9 cellular contexts compared by ENCODE assay signal in genomic region chr7:116630357-116630756, GRCh38. TPM values are rescaled to one million over a fixed set of nuclear protein-coding genes. Genes with fewer than 3 reads are reported as not detected.
DNase-seq lines count a peak whose midpoint lies in the region; ATAC-seq, FAIRE-seq and TF ChIP-seq lines count a peak whose summit lies in the region.
"Had no signal": no experiment of that assay in that cellular context is flagged by ENCODE, and none has a peak within 500 bp of the region (broad histone marks: within the 10 kb centered on the region; RNA-seq: fewer than 3 reads in every experiment).

No MANE protein-coding gene starts in this region.

- DNase-seq in Karpas-422 (no peak), pancreas (no peak), C1 segment of cervical spinal cord (lab: John Stamatoyannopoulos, UW) (no peak), aorta (no peak), NCI-H82 (lab: John Stamatoyannopoulos, UW) (no peak), AG08395 (ENCODE audit: low spot score) (no peak)
- DNase-seq: NCI-H524 treated with DMSO at 0.1 percent for 48 hours had no signal

- H3K27ac ChIP-seq in Karpas-422 (ENCODE audit: low read length), result no peak overlapping the region
- H3K27ac ChIP-seq in pancreas, result peak overlapping the region in 3 of 4 donors; percentile 59 to 87 (median 78)
- H3K27ac ChIP-seq in aorta (ENCODE audit: low read depth in 1 of 2, low read length in 2 of 2), result no peak overlapping the region

- H2AFZ ChIP-seq in Karpas-422 (ENCODE audit: low read length), result no peak overlapping the region

- H3K4me1 ChIP-seq in Karpas-422 (ENCODE audit: low read length) (peaks cover 17% of the 10 kb centered on the region), pancreas (peaks cover 21 to 27% (median 23%) of the 10 kb centered on the region in 3 donors), aorta (ENCODE audit: control insufficient read depth in 1 of 2, insufficient read depth in 2 of 2, low read length in 2 of 2) (peaks cover 0 to 1% of the 10 kb centered on the region in 2 donors)

- H3K9ac ChIP-seq in Karpas-422 (ENCODE audit: low read length), result no peak overlapping the region

- TF ChIP-seq CTCF in pancreas (IDR thresholded peaks at IDR 0.05), result no peak

- H4K20me1 ChIP-seq in Karpas-422 (ENCODE audit: insufficient read depth, low read depth, low read length), result no peaks in the 10 kb centered on the region

- H3K4me2 ChIP-seq in Karpas-422 (ENCODE audit: low read depth, low read length, poor library complexity, severe bottlenecking), result peak overlapping the region; percentile 23

- H3K79me2 ChIP-seq in Karpas-422 (ENCODE audit: low read length), result no peaks in the 10 kb centered on the region

- H3K9me3 ChIP-seq in Karpas-422 (ENCODE audit: low read length) (no peaks in the 10 kb centered on the region), pancreas (no peaks in the 10 kb centered on the region), aorta (ENCODE audit: control insufficient read depth, low read length) (no peaks in the 10 kb centered on the region)

- no peaks in the 10 kb centered on the region for H3K9me2 ChIP-seq in Karpas-422 (replicated peaks; ENCODE audit: insufficient read depth, low read length)

- H3K4me3 ChIP-seq in Karpas-422 (ENCODE audit: low read length) (no peak overlapping the region; the same call in 1 of the 2 replicates), pancreas (no peak overlapping the region), aorta (ENCODE audit: low read length in 2 of 2) (no peak overlapping the region)

- WGBS in pancreas, 2 donors, result 30 to 38% methylated on average over 2 of the region's 2 CpGs
- 80 to 83% methylated on average over 2 of the region's 2 CpGs for WGBS in aorta, 2 donors

- H3K36me3 ChIP-seq in Karpas-422 (ENCODE audit: insufficient read depth, low read length), result no peaks in the 10 kb centered on the region
- H3K36me3 ChIP-seq in pancreas, result no peaks in the 10 kb centered on the region
- H3K36me3 ChIP-seq in aorta (ENCODE audit: control insufficient read depth in 1 of 2, insufficient read depth in 2 of 2, low read length in 1 of 2), result no peaks in the 10 kb centered on the region

- H3K27me3 ChIP-seq in Karpas-422 (ENCODE audit: low read length) (no peaks in the 10 kb centered on the region), pancreas (no peaks in the 10 kb centered on the region), aorta (ENCODE audit: control insufficient read depth in 1 of 2, insufficient read depth in 2 of 2, low read length in 1 of 2) (no peaks in the 10 kb centered on the region)

- FAIRE-seq in pancreas (lab: Jason Lieb, UNC), result no peak

- peak; percentile 87 for ATAC-seq in GM19025 (IDR thresholded peaks at IDR 0.05; ENCODE audit: low read depth, unreplicated experiment)
- ATAC-seq in HG02588 (IDR thresholded peaks at IDR 0.05; ENCODE audit: unreplicated experiment), result peak; percentile 90
- ATAC-seq in pancreas, result peak in 2 of 4 donors; percentile 46 to 62
- no peak for ATAC-seq in aorta (ENCODE audit: low FRiP score)

- intact Hi-C loops in pancreas (cut with DNase I), result no loop called here
- intact Hi-C loops in aorta (cut with DNase I), result no loop called here

RNA-seq across cellular contexts. Expression of gene MET, which starts 41.6 kb away (rescaled TPM):
- total RNA-seq in Karpas-422 (2014; rRNA removed; shearing (Covaris generic); ENCODE audit: low replicate concordance), result 118 and 158 TPM in 2 replicates
- total RNA-seq in pancreas (10 to 100 TPM; 10.7 to 23.5 (median 17.9) TPM), aorta (10 to 100 TPM; 16.8 to 24.6 TPM)
- polyA plus RNA-seq in pancreas (1 to 10 TPM; 2.0 to 2.7 TPM), aorta (1 to 10 TPM in 1 of 2 donors, under 1 TPM in 1; 0.79 to 1.9 TPM)

Comparison
In these comparisons a context has a peak if more than half of its experiments do, and no peak if none do; other contexts are left out.
1. H3K27ac ChIP-seq: peak in pancreas (3 of 4); none in Karpas-422 (single experiment) and aorta (0 of 2).